Comparison of ENCODE assay signal across 10 cellular contexts in the genomic region with DNA sequence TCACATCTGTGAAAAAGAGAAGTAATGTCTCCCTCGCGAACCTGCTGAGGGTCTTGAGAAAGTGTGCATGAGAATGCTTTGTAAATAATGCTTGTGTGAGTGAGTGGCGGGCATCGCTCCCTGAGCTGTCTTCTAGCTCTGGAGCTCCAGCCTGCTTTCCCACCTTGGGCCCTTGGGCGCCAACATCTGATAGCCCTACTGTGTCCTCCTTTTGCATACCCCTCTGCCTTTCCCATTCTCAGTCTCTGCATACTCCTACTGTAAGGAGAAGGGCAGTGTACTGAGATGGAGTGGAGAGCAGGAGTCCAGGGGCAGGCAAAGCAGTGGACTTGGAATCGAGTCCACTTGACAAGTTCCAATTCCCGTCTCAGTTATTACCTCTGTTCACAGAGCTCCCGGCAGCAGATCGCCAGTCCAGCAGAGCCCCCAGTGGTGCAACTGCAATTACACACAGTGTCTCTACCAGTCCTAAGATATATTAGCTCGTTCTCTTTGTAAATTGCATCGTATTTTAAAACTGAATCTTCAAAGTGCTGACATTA. TPM values are rescaled to one million over a fixed set of nuclear protein-coding genes. Genes with fewer than 3 reads are reported as not detected.
A peak's percentile ranks its signal among the peaks of the same experiment; 100 is the strongest.
DNase-seq lines count a peak whose midpoint lies in the region; ATAC-seq and TF ChIP-seq lines count a peak whose summit lies in the region.
"Had no signal": no experiment of that assay in that cellular context is flagged by ENCODE, and none has a peak within 500 bp of the region (broad histone marks: within the 10 kb centered on the region; RNA-seq: fewer than 3 reads in every experiment).

No MANE protein-coding gene starts in this region.

- CTCF ChIA-PET in WTC11 (lab: Charles Lee), result interaction anchor here (0.5 to 4.1 kb wide), 14 partner anchors 13 to 234 kb away, joined by 3 to 14 read pairs (median 4); partner anchors contain the start of gene TREML4

- TF ChIP-seq CTCF in WTC11 (IDR thresholded peaks at IDR 0.05) (no peak), nephron (IDR thresholded peaks at IDR 0.05; ENCODE audit: unreplicated experiment in 3 of 3) (peak; percentile 37 to 50 (median 44)), heart left ventricle (IDR thresholded peaks at IDR 0.05) (peak in 1 of 12 donors; percentile 5)

- POLR2A ChIA-PET in WTC11 (lab: Charles Lee), result no interaction called here

- peaks cover 0 to 27% (median 7%) of the 10 kb centered on the region in 9 donors for H3K27me3 ChIP-seq in heart left ventricle

- ATAC-seq in WTC11, result peak; percentile 36; the same call in 1 of the 2 replicates
- ATAC-seq in HG02623 (IDR thresholded peaks at IDR 0.05; ENCODE audit: unreplicated experiment), result no peak
- ATAC-seq in heart left ventricle, result no peak

- DNase-seq in NCI-H2171 treated with DMSO at 0.1 percent for 48 hours (lab: John Stamatoyannopoulos, UW), result peak; percentile 5
- DNase-seq in NCI-H2171 (lab: John Stamatoyannopoulos, UW), result no peak
- peak; percentile 9 for DNase-seq in HCEC 1CT
- no peak for DNase-seq in WTC11 (ENCODE audit: low spot score)
- DNase-seq in NCI-H82 treated with DMSO at 0.1 percent for 48 hours (lab: John Stamatoyannopoulos, UW; ENCODE audit: unreplicated experiment), result no peak
- no peak for DNase-seq in heart left ventricle
- DNase-seq: cerebellar nuclear complex, retina had no signal

- 67 to 77% (median 74%) methylated on average over 11 of the region's 11 CpGs for WGBS in heart left ventricle, 4 donors

- no peaks in the 10 kb centered on the region for H3K9me3 Mint-ChIP-seq in WTC11
- no peaks in the 10 kb centered on the region for H3K9me3 Mint-ChIP-seq in nephron

- H3K36me3 ChIP-seq in heart left ventricle, result no peaks in the 10 kb centered on the region

- H3K36me3 Mint-ChIP-seq in WTC11, result no peaks in the 10 kb centered on the region
- no peaks in the 10 kb centered on the region for H3K36me3 Mint-ChIP-seq in nephron (ENCODE audit: low read depth)

- H3K27ac Mint-ChIP-seq in WTC11 (no peak overlapping the region), nephron (peak overlapping the region; percentile 5 to 62 (median 23))

- H3K4me1 Mint-ChIP-seq in WTC11 (0 out of 2 replicates have a peak, but pooled peaks cover 3% of the 10 kb centered on the region), nephron (peaks cover 35% of the 10 kb centered on the region)

- H3K4me3 Mint-ChIP-seq in WTC11 (no peak overlapping the region), nephron (peak overlapping the region in 2 of 3 experiments; percentile 10 to 13)

- peaks cover 7% of the 10 kb centered on the region; the same call in 1 of the 2 replicates for H3K27me3 Mint-ChIP-seq in WTC11 (ENCODE audit: low read depth)
- peaks cover 12% of the 10 kb centered on the region for H3K27me3 Mint-ChIP-seq in nephron (ENCODE audit: low read depth)

- no peak overlapping the region for H3K27ac ChIP-seq in heart left ventricle

- H3K4me3 ChIP-seq in heart left ventricle, result no peak overlapping the region

- TF ChIP-seq POLR2A in heart left ventricle (IDR thresholded peaks at IDR 0.05), result no peak

- no peaks in the 10 kb centered on the region for H3K9me3 ChIP-seq in heart left ventricle

- intact Hi-C loops in heart left ventricle (cut with DNase I), result no loop called here

- H3K4me1 ChIP-seq in heart left ventricle, result no peaks in the 10 kb centered on the region

TF ChIP-seq in WTC11, 78 proteins besides CTCF, POLR2A, EP300 and RAD21:
- TF ChIP-seq JUN (CRISPR knock-in tag; IDR thresholded peaks at IDR 0.05) (no peak), ZNF671 (CRISPR knock-in tag; IDR thresholded peaks at IDR 0.05) (no peak), MLX (CRISPR knock-in tag; IDR thresholded peaks at IDR 0.05) (no peak), OVOL2 (CRISPR knock-in tag; IDR thresholded peaks at IDR 0.05; ENCODE audit: borderline replicate concordance) (no peak), FOXK1 (CRISPR knock-in tag; IDR thresholded peaks at IDR 0.05) (no peak), ZNF396 (CRISPR knock-in tag; IDR thresholded peaks at IDR 0.05; ENCODE audit: borderline replicate concordance) (no peak), ATF1 (CRISPR knock-in tag; IDR thresholded peaks at IDR 0.05) (no peak), SMAD3 (CRISPR knock-in tag; IDR thresholded peaks at IDR 0.05; ENCODE audit: borderline replicate concordance) (no peak), ZNF423 (CRISPR knock-in tag; IDR thresholded peaks at IDR 0.05) (no peak), ZBTB21 (CRISPR knock-in tag; IDR thresholded peaks at IDR 0.05; ENCODE audit: borderline replicate concordance) (no peak), ZNF219 (CRISPR knock-in tag; IDR thresholded peaks at IDR 0.05; ENCODE audit: borderline replicate concordance) (no peak), CREM (CRISPR knock-in tag; IDR thresholded peaks at IDR 0.05) (no peak)
- TF ChIP-seq, protein P1, sequence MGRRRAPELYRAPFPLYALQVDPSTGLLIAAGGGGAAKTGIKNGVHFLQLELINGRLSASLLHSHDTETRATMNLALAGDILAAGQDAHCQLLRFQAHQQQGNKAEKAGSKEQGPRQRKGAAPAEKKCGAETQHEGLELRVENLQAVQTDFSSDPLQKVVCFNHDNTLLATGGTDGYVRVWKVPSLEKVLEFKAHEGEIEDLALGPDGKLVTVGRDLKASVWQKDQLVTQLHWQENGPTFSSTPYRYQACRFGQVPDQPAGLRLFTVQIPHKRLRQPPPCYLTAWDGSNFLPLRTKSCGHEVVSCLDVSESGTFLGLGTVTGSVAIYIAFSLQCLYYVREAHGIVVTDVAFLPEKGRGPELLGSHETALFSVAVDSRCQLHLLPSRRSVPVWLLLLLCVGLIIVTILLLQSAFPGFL (CRISPR knock-in tag; IDR thresholded peaks at IDR 0.05; ENCODE audit: borderline replicate concordance), result no peak
- TF ChIP-seq, protein P2, sequence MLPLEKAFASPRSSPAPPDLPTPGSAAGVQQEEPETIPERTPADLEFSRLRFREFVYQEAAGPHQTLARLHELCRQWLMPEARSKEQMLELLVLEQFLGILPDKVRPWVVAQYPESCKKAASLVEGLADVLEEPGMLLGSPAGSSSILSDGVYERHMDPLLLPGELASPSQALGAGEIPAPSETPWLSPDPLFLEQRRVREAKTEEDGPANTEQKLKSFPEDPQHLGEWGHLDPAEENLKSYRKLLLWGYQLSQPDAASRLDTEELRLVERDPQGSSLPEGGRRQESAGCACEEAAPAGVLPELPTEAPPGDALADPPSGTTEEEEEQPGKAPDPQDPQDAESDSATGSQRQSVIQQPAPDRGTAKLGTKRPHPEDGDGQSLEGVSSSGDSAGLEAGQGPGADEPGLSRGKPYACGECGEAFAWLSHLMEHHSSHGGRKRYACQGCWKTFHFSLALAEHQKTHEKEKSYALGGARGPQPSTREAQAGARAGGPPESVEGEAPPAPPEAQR (CRISPR knock-in tag; IDR thresholded peaks at IDR 0.05), result no peak
- TF ChIP-seq, protein P3, sequence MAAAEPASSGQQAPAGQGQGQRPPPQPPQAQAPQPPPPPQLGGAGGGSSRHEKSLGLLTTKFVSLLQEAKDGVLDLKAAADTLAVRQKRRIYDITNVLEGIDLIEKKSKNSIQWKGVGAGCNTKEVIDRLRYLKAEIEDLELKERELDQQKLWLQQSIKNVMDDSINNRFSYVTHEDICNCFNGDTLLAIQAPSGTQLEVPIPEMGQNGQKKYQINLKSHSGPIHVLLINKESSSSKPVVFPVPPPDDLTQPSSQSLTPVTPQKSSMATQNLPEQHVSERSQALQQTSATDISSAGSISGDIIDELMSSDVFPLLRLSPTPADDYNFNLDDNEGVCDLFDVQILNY (CRISPR knock-in tag; IDR thresholded peaks at IDR 0.05), result no peak

RNA-seq across cellular contexts. Expression of gene NCR2, which starts 0.9 kb away (rescaled TPM):
- total RNA-seq in WTC11 (2021) (not detected in 3 replicates), heart left ventricle (not detected)
- polyA plus RNA-seq in heart left ventricle, result not detected

RNA-seq across cellular contexts. Expression of gene TREM1, which starts 48.1 kb away (rescaled TPM):
- not detected in 3 replicates for total RNA-seq in WTC11 (2021)
- 10 to 100 TPM in 1 of 9 donors, 1 to 10 TPM in 3, under 1 TPM in 5; 0.19 to 11.8 (median 0.75) TPM for total RNA-seq in heart left ventricle
- 10 to 100 TPM in 1 of 2 donors, under 1 TPM in 1; 0.38 to 18.4 TPM for polyA plus RNA-seq in heart left ventricle

Comparison
In these comparisons a context has a peak if more than half of its experiments do, and no peak if none do; other contexts are left out.
1. DNase-seq: peak in NCI-H2171 treated with DMSO at 0.1 percent for 48 hours (single experiment) and HCEC 1CT (single experiment); none in NCI-H2171 (single experiment), WTC11 (single experiment), NCI-H82 treated with DMSO at 0.1 percent for 48 hours (single experiment) and heart left ventricle (0 of 5).